8 cellular contexts compared by ENCODE assay signal in the genomic region with DNA sequence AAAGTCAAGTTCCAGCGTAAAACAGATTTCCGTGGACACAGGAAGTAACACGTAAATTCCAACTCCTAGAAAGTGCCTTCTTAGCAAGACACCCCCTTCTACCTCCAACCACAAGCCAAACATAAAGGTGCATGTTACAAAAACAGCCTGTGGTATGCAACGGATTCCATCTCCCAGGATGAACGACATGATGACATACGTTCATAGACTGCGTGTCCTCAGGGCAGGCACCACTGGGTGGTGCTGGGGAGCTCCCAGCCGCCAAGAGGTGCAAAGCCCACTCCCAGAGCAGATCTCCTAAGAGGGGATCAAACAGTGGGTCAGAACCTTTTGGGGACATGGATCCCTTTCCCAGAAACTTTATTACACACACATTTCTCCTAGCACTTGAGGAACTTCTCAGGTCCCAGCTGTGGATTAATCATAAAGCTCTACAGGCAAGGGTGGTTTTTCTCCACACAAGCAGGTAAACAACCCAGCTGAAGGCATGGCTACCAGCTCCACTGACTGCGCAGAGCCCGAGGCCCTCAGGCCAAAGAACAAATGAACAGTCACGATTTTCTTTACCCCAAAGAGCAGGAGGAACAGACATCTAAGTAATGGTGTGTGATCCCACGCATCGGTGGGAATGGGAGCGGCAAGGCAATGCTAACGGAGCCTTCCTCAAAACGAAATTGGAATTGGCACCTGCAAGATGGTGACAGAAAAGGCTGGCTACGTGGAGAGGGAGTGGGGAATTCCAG. TPM values are rescaled to one million over a fixed set of nuclear protein-coding genes. Genes with fewer than 3 reads are reported as not detected.
A peak's percentile ranks its signal among the peaks of the same experiment; 100 is the strongest.
DNase-seq lines count a peak whose midpoint lies in the region; ATAC-seq, FAIRE-seq and TF ChIP-seq lines count a peak whose summit lies in the region.

No MANE protein-coding gene starts in this region.

- FAIRE-seq in astrocyte (lab: Jason Lieb, UNC): no peak

- TF ChIP-seq EP300 in ovary (IDR thresholded peaks at IDR 0.05): no peak

- H2AFZ ChIP-seq in astrocyte (ENCODE audit: low read depth, low read length): no peak overlapping the region

- H3K27ac ChIP-seq in astrocyte (ENCODE audit: low read depth, low read length) (peak overlapping the region; percentile 65), uterus (peak overlapping the region; percentile 77 to 78), ovary (no peak overlapping the region)

- no peak overlapping the region for H3K4me3 Mint-ChIP-seq in activated T-cell treated with anti-CD3 and anti-CD28 coated beads, Interleukin-2, amount 50 U/mL, for 4 hours
- no peak overlapping the region for H3K4me3 Mint-ChIP-seq in astrocyte (ENCODE audit: unreplicated experiment)

- H3K27ac Mint-ChIP-seq in astrocyte (ENCODE audit: unreplicated experiment): peak overlapping the region; percentile 83

- peaks cover 59% of the 10 kb centered on the region for H3K4me1 Mint-ChIP-seq in activated T-cell treated with anti-CD3 and anti-CD28 coated beads, Interleukin-2, amount 50 U/mL, for 4 hours (ENCODE audit: low read depth)
- H3K4me1 Mint-ChIP-seq in astrocyte (ENCODE audit: low read depth, unreplicated experiment): peaks cover 54% of the 10 kb centered on the region

- peak overlapping the region; percentile 62 for H3K4me2 ChIP-seq in astrocyte (ENCODE audit: low read length)

- no peaks in the 10 kb centered on the region for H3K27me3 ChIP-seq in astrocyte (ENCODE audit: insufficient read depth, low read length)
- H3K27me3 ChIP-seq in uterus: no peaks in the 10 kb centered on the region
- H3K27me3 ChIP-seq in ovary: no peaks in the 10 kb centered on the region

- peaks cover 4% of the 10 kb centered on the region for H3K36me3 Mint-ChIP-seq in activated T-cell treated with anti-CD3 and anti-CD28 coated beads, Interleukin-2, amount 50 U/mL, for 4 hours (ENCODE audit: insufficient read depth)
- H3K36me3 Mint-ChIP-seq in astrocyte (ENCODE audit: low read depth, unreplicated experiment): peaks cover 2% of the 10 kb centered on the region

- H3K9me3 Mint-ChIP-seq in activated T-cell treated with anti-CD3 and anti-CD28 coated beads, Interleukin-2, amount 50 U/mL, for 4 hours: no peaks in the 10 kb centered on the region
- H3K9me3 Mint-ChIP-seq in astrocyte (ENCODE audit: unreplicated experiment): no peaks in the 10 kb centered on the region

- H3K36me3 ChIP-seq in astrocyte (ENCODE audit: insufficient read depth, low read length) (peaks cover 3% of the 10 kb centered on the region), uterus (no peaks in the 10 kb centered on the region), ovary (no peaks in the 10 kb centered on the region)

- H3K4me3 ChIP-seq in astrocyte (ENCODE audit: insufficient read depth, low read depth, low read length) (no peak overlapping the region), uterus (no peak overlapping the region), ovary (no peak overlapping the region)

- no peaks in the 10 kb centered on the region for H3K9me3 ChIP-seq in astrocyte (ENCODE audit: insufficient read depth, low read depth, low read length)
- H3K9me3 ChIP-seq in uterus: no peaks in the 10 kb centered on the region
- no peaks in the 10 kb centered on the region for H3K9me3 ChIP-seq in ovary

- peak; percentile 46 to 49 for ATAC-seq in activated T-cell treated with anti-CD3 and anti-CD28 coated beads, Interleukin-2, amount 50 U/mL, for 4 hours
- ATAC-seq in GM19351 (IDR thresholded peaks at IDR 0.05; ENCODE audit: unreplicated experiment): no peak

- H3K9ac ChIP-seq in astrocyte (ENCODE audit: low read length): peak overlapping the region; percentile 47

- no peak for TF ChIP-seq POLR2A in uterus (IDR thresholded peaks at IDR 0.05)
- no peak for TF ChIP-seq POLR2A in ovary (IDR thresholded peaks at IDR 0.05)

- peaks cover 94% of the 10 kb centered on the region for H3K79me2 ChIP-seq in astrocyte (ENCODE audit: insufficient read depth, low read length)

- intact Hi-C loops in uterus (cut with DNase I; ENCODE audit: low total_unique reads) (loop anchor here (10.0 kb wide), 1 partner anchor 58 kb away; no protein-coding TSS in a partner anchor), ovary (cut with DNase I) (no loop called here)

- H4K20me1 ChIP-seq in astrocyte (ENCODE audit: insufficient read depth, low read length): peaks cover 96% of the 10 kb centered on the region

- no peak for DNase-seq in activated T-cell treated with anti-CD3 and anti-CD28 coated beads, Interleukin-2, amount 50 U/mL, for 4 hours
- DNase-seq in activated T-cell treated with anti-CD3 and anti-CD28 coated beads for 4 hours (no peak), astrocyte (ENCODE audit: low read depth) (no peak), kidney glomerular epithelial cell (lab: John Stamatoyannopoulos, UW) (peak; percentile 9), uterus (no peak), ovary (no peak)
- no peak for DNase-seq in activated CD8-positive, alpha-beta memory T cell treated with anti-CD3 and anti-CD28 coated beads, Interleukin-2, amount 50 U/mL, for 4 hours

- peaks cover 60% of the 10 kb centered on the region for H3K4me1 ChIP-seq in astrocyte (ENCODE audit: insufficient read depth, low read length)
- peaks cover 9 to 21% of the 10 kb centered on the region in 2 donors for H3K4me1 ChIP-seq in uterus
- H3K4me1 ChIP-seq in ovary (ENCODE audit: insufficient read depth): peaks cover 20% of the 10 kb centered on the region

- H3K27me3 Mint-ChIP-seq in activated T-cell treated with anti-CD3 and anti-CD28 coated beads, Interleukin-2, amount 50 U/mL, for 4 hours (ENCODE audit: low read depth): no peaks in the 10 kb centered on the region
- no peaks in the 10 kb centered on the region for H3K27me3 Mint-ChIP-seq in astrocyte (ENCODE audit: low read depth, unreplicated experiment)

- 75 to 78% (median 76%) methylated on average over 17 of the region's 17 CpGs for WGBS in ovary, 3 donors

- TF ChIP-seq CTCF in astrocyte (IDR thresholded peaks at IDR 0.05; ENCODE audit: insufficient read depth, low read depth, low read length) (peak; percentile 47), uterus (IDR thresholded peaks at IDR 0.05) (no peak), ovary (IDR thresholded peaks at IDR 0.05) (no peak)

RNA-seq across cellular contexts. Expression of a gene that starts 13.8 kb away (rescaled TPM):
- total RNA-seq in activated T-cell treated with anti-CD3 and anti-CD28 coated beads, Interleukin-2, amount 50 U/mL, for 4 hours: 100 to 1,000 TPM in 1 of 3 donors, 10 to 100 TPM in 2; 96.4 to 125 (median 97.9) TPM
- 1,120 and 1,191 TPM in 2 replicates for total RNA-seq in astrocyte
- total RNA-seq in uterus: 100 to 1,000 TPM; 603 to 903 (median 759) TPM
- total RNA-seq in ovary: 1,000 to 10,000 TPM in 4 of 7 donors, 100 to 1,000 TPM in 3; 632 to 1,246 (median 1,118) TPM
- polyA plus RNA-seq in ovary: 1,000 to 10,000 TPM in 1 of 2 donors, 100 to 1,000 TPM in 1; 916 to 3,407 TPM

Comparison
In these comparisons a context has a peak if more than half of its experiments do, and no peak if none do; other contexts are left out.
1. H3K27ac ChIP-seq: peak in astrocyte (single experiment) and uterus (2 of 2); none in ovary (0 of 2).